8 cellular contexts compared by ENCODE assay signal in genomic region chr3:63911901-63912767, GRCh38. TPM values are rescaled to one million over a fixed set of nuclear protein-coding genes. Genes with fewer than 3 reads are reported as not detected.
DNase-seq lines count a peak whose midpoint lies in the region; ATAC-seq and TF ChIP-seq lines count a peak whose summit lies in the region.

TSS of gene SCAANT1 (minus strand) at chr3:63912383.

- no peak within 1 kb of the TSS for H2AFZ ChIP-seq in OCI-LY3 (ENCODE audit: low read depth, low read length)

- ATAC-seq in GM19438 (IDR thresholded peaks at IDR 0.05; ENCODE audit: low read depth, unreplicated experiment), result peak; percentile 75
- ATAC-seq in HG03565 (IDR thresholded peaks at IDR 0.05; ENCODE audit: unreplicated experiment), result peak; percentile 62

- H3K27ac ChIP-seq in OCI-LY3 (ENCODE audit: low read length), result peak within 1 kb of the TSS; percentile 57

- H3K27me3 ChIP-seq in OCI-LY3 (ENCODE audit: low read depth, low read length), result no peaks in the 10 kb centered on the region

- H3K79me2 ChIP-seq in OCI-LY3 (ENCODE audit: low read length), result peaks cover 11% of the 10 kb centered on the region

- H3K9ac ChIP-seq in OCI-LY3 (ENCODE audit: low read length), result peak within 1 kb of the TSS; percentile 69

- H3K36me3 ChIP-seq in OCI-LY3 (replicated peaks; ENCODE audit: low read depth, low read length), result peaks cover 30% of the 10 kb centered on the region

- peaks cover 19% of the 10 kb centered on the region; the same call in 1 of the 2 replicates for H4K20me1 ChIP-seq in OCI-LY3 (ENCODE audit: insufficient read depth, low read length)

- DNase-seq in COLO668 (lab: John Stamatoyannopoulos, UW; ENCODE audit: unreplicated experiment) (peak; percentile 86), activated T-cell treated with anti-CD3 and anti-CD28 coated beads for 4 hours (peak; percentile 75), epithelial cell of esophagus (ENCODE audit: low read depth) (peak; percentile 93), mucosa of gallbladder (ENCODE audit: low spot score) (peak; percentile 91)
- DNase-seq in stimulated activated CD8-positive, alpha-beta memory T cell treated with anti-CD3 and anti-CD28 coated beads, Interleukin-4, amount 100 ng/mL, for 1 hour (ENCODE audit: low read depth in 2 of 2, low spot score in 1 of 2), result peak; percentile 66 to 74

- peaks cover 25% of the 10 kb centered on the region for H3K4me1 ChIP-seq in OCI-LY3 (ENCODE audit: low read length)

- H3K4me3 ChIP-seq in OCI-LY3 (ENCODE audit: low read length), result peak within 1 kb of the TSS; percentile 80
- H3K4me3 ChIP-seq in epithelial cell of esophagus (ENCODE audit: low read length), result peak within 1 kb of the TSS; percentile 61

- no peaks in the 10 kb centered on the region for H3K9me3 ChIP-seq in OCI-LY3 (ENCODE audit: insufficient read depth, low read length)

- peak within 1 kb of the TSS; percentile 97 for H3K4me2 ChIP-seq in OCI-LY3 (ENCODE audit: low read length)

- TF ChIP-seq CTCF in OCI-LY3 (IDR thresholded peaks at IDR 0.05; ENCODE audit: low read depth, low read length) (no peak), epithelial cell of esophagus (IDR thresholded peaks at IDR 0.05; ENCODE audit: insufficient read depth, low read depth, low read length, missing control alignments) (no peak)

RNA-seq across cellular contexts. Expression of gene SCAANT1, which starts in this region (rescaled TPM):
- not detected for total RNA-seq in mucosa of gallbladder

Comparison
In these comparisons a context has a peak if more than half of its experiments do, and no peak if none do; other contexts are left out.
1. Peak in every context shown above with its lines: DNase-seq, ATAC-seq, H3K4me3 ChIP-seq and H3K27ac ChIP-seq.
2. Peak in DNase-seq in mucosa of gallbladder; RNA of the gene not detected or under 1 TPM.